ENCODE assay signal across 13 cellular contexts in the genomic region with DNA sequence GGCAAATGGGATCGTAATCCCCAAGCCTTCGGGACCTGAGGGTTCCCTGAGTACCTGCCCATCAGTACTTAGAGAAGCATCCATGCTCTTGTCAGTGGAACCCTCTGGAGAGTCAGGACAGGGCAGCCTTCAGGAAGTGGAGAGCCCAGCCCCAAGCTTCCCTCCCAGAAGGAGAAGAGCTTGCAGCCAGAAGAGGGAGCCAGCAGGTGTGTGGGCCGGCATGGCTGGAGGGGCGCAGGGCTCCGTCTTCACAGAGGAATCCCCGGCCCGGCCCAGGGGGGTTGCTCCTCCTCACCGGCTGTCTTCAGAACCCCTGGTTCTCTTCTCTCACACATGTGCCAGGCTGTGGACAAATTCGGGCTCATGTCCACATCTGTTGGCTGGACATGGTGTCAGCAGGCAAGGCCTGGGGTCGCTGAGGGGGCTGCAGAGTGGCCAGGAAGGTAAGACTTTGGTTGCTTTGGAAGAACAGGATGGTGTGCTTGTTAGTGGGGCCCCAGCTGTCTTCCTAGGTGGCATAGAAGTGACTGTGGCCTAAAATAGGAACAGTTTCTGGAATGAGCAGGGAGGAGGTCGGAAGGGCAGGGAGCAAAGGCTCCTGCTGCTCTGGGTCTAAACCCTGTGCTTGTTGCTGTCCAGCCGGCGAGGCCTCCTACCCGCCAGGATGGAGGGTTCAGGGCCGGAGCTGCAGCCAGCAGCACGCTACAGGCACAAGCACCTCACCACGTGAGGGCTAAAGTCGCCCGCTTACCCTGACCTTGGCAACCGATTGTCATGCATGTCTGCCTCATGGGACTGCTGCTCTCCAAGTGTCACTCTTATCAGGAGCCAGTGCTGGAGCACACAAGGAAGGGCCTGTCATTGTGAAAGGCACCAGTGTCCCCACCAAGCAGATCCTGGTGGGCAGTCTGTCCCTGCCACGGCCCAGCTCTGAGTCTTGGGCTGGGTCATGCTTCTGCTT. TPM values are rescaled to one million over a fixed set of nuclear protein-coding genes. Genes with fewer than 3 reads are reported as not detected.
A peak's percentile ranks its signal among the peaks of the same experiment; 100 is the strongest.
DNase-seq lines count a peak whose midpoint lies in the region; ATAC-seq, FAIRE-seq and TF ChIP-seq lines count a peak whose summit lies in the region.
"Had no signal": no experiment of that assay in that cellular context is flagged by ENCODE, and none has a peak within 500 bp of the region (broad histone marks: within the 10 kb centered on the region; RNA-seq: fewer than 3 reads in every experiment).

No MANE protein-coding gene starts in this region.

- ATAC-seq in sciatic nerve: peak; percentile 12
- no peak for ATAC-seq in GM21529 (IDR thresholded peaks at IDR 0.05; ENCODE audit: unreplicated experiment)
- no peak for ATAC-seq in HG03196 (IDR thresholded peaks at IDR 0.05; ENCODE audit: unreplicated experiment)

- H3K9ac ChIP-seq in OCI-LY1 (ENCODE audit: low read length): peak overlapping the region; percentile 75

- H3K27ac ChIP-seq in OCI-LY1 (ENCODE audit: low read depth, low read length, poor library complexity, severe bottlenecking) (peak overlapping the region; percentile 100), right atrium auricular region (peak overlapping the region; percentile 60 to 67)
- H3K27ac ChIP-seq: stomach had no signal

- H3K4me1 ChIP-seq in OCI-LY1 (ENCODE audit: insufficient read depth, low read length, severe bottlenecking) (peaks cover 62% of the 10 kb centered on the region), right atrium auricular region (peaks cover 0 to 16% of the 10 kb centered on the region in 2 donors)

- no peaks in the 10 kb centered on the region for H3K9me2 ChIP-seq in OCI-LY1 (ENCODE audit: low read depth, low read length)

- H3K4me2 ChIP-seq in OCI-LY1 (ENCODE audit: low read length): peak overlapping the region; percentile 64

- H3K36me3 ChIP-seq in OCI-LY1 (ENCODE audit: insufficient read depth, low read length) (no peaks in the 10 kb centered on the region), right atrium auricular region (no peaks in the 10 kb centered on the region)
- H3K36me3 ChIP-seq: stomach had no signal

- TF ChIP-seq CTCF in OCI-LY1 (IDR thresholded peaks at IDR 0.05; ENCODE audit: low read length) (peak; percentile 61), right atrium auricular region (IDR thresholded peaks at IDR 0.05) (peak in 1 of 2 donors; percentile 12)

- intact Hi-C loops in sciatic nerve (cut with DNase I): no loop called here

- peak overlapping the region; percentile 38 for H3K4me3 ChIP-seq in OCI-LY1 (ENCODE audit: low read depth, low read length, poor library complexity, severe bottlenecking)
- H3K4me3 ChIP-seq in right atrium auricular region: no peak overlapping the region
- H3K4me3 ChIP-seq: stomach had no signal

- peak; percentile 57 for FAIRE-seq in GM12891 (lab: Jason Lieb, UNC)
- FAIRE-seq: astrocyte had no signal

- H3K27me3 ChIP-seq in OCI-LY1 (ENCODE audit: insufficient read depth, low read length) (no peaks in the 10 kb centered on the region; the same call in 1 of the 2 replicates), right atrium auricular region (peaks cover 0 to 6% of the 10 kb centered on the region in 2 donors)

- H3K79me2 ChIP-seq in OCI-LY1 (ENCODE audit: insufficient read depth, low read length): no peaks in the 10 kb centered on the region

- DNase-seq in GM12891 (ENCODE audit: insufficient read length, low spot score): no peak
- DNase-seq in right atrium auricular region (ENCODE audit: low spot score): no peak
- no peak for DNase-seq in sciatic nerve (ENCODE audit: low spot score)
- DNase-seq in NCI-H524 treated with DMSO at 0.1 percent for 48 hours (lab: John Stamatoyannopoulos, UW): no peak
- DNase-seq in DMS 273 treated with DMSO at 0.1 percent for 48 hours (lab: John Stamatoyannopoulos, UW): no peak
- DNase-seq: GOT3, mammary epithelial cell, NCI-H1694 had no signal

- H2AFZ ChIP-seq in OCI-LY1 (ENCODE audit: low read length): no peak overlapping the region

- no peaks in the 10 kb centered on the region for H3K9me3 ChIP-seq in OCI-LY1 (ENCODE audit: low read length)
- H3K9me3 ChIP-seq in right atrium auricular region: no peaks in the 10 kb centered on the region
- H3K9me3 ChIP-seq: stomach had no signal

- no peaks in the 10 kb centered on the region for H4K20me1 ChIP-seq in OCI-LY1 (ENCODE audit: insufficient read depth, low read length)

- no peak for TF ChIP-seq POLR2A in GM12891 (IDR thresholded peaks at IDR 0.05; ENCODE audit: low read depth, low read length)

- H3F3A ChIP-seq in OCI-LY1 (ENCODE audit: insufficient read depth, low read length): no peaks in the 10 kb centered on the region

TF ChIP-seq in GM12891, 5 proteins besides CTCF, POLR2A, EP300 and RAD21:
- TF ChIP-seq SPI1 (IDR thresholded peaks at IDR 0.05; ENCODE audit: low read depth, low read length) (no peak), PAX5 (IDR thresholded peaks at IDR 0.05; ENCODE audit: insufficient read depth, low read length, severe bottlenecking) (no peak), POU2F2 (IDR thresholded peaks at IDR 0.05; ENCODE audit: low read depth, low read length) (no peak), POLR2AphosphoS5 (IDR thresholded peaks at IDR 0.05; ENCODE audit: low read depth, low read length) (no peak), TAF1 (IDR thresholded peaks at IDR 0.05; ENCODE audit: low read depth, low read length) (no peak)

RNA-seq across cellular contexts. Expression of a gene that starts 58.7 kb away (rescaled TPM):
- polyA plus RNA-seq in GM12891 (2012; ENCODE audit: low read depth, missing spikeins): 28.3 TPM
- total RNA-seq in right atrium auricular region: 10 to 100 TPM; 34.5 to 50.8 TPM
- 78.1 TPM for total RNA-seq in sciatic nerve
